12 cellular contexts compared by ENCODE assay signal in genomic region chr6:34383171-34383631, GRCh38. TPM values are rescaled to one million over a fixed set of nuclear protein-coding genes. Genes with fewer than 3 reads are reported as not detected.
DNase-seq lines count a peak whose midpoint lies in the region; ATAC-seq and TF ChIP-seq lines count a peak whose summit lies in the region.
"Had no signal": no experiment of that assay in that cellular context is flagged by ENCODE, and none has a peak within 500 bp of the region (broad histone marks: within the 10 kb centered on the region; RNA-seq: fewer than 3 reads in every experiment).

No MANE protein-coding gene starts in this region.

- H3K27ac ChIP-seq in colonic mucosa (peak overlapping the region; percentile 21), vagina (peak overlapping the region; percentile 33)
- H3K27ac ChIP-seq in CD4-positive, alpha-beta memory T cell (ENCODE audit: low read depth, low read length): no peak overlapping the region

- no peaks in the 10 kb centered on the region for H3K27me3 Mint-ChIP-seq in naive B cell
- H3K27me3 Mint-ChIP-seq in CD4-positive, alpha-beta memory T cell: no peaks in the 10 kb centered on the region

- H3K4me3 Mint-ChIP-seq in naive B cell: peak overlapping the region in 1 of 8 donors; percentile 1
- H3K4me3 Mint-ChIP-seq in CD4-positive, alpha-beta memory T cell: no peak overlapping the region

- ATAC-seq in left ventricle myocardium superior: peak; percentile 34
- ATAC-seq in Right ventricle myocardium inferior: no peak
- ATAC-seq in naive B cell (ENCODE audit: low read depth in 2 of 2): no peak
- no peak for ATAC-seq in HG03565 (IDR thresholded peaks at IDR 0.05; ENCODE audit: unreplicated experiment)
- no peak for ATAC-seq in GM18909 (IDR thresholded peaks at IDR 0.05; ENCODE audit: poor library complexity, unreplicated experiment)
- ATAC-seq: SK-N-SH treated with all-trans-retinoic acid at 6 μM for 48 hours had no signal

- CTCF ChIA-PET in CD4-positive, alpha-beta memory T cell (lab: Charles Lee; ENCODE audit: partially characterized antibody): interaction anchor here (1.2 kb wide), 1 partner anchor 10 kb away, joined by 3 read pairs; the partner anchor contains the start of gene NUDT3

- peaks cover 30 to 67% (median 57%) of the 10 kb centered on the region in 3 donors for H3K4me1 Mint-ChIP-seq in naive B cell
- peaks cover 24 to 53% (median 33%) of the 10 kb centered on the region in 4 donors for H3K4me1 Mint-ChIP-seq in CD4-positive, alpha-beta memory T cell

- H3K9me3 ChIP-seq in colonic mucosa (no peaks in the 10 kb centered on the region), vagina (no peaks in the 10 kb centered on the region)
- H3K9me3 ChIP-seq in CD4-positive, alpha-beta memory T cell (ENCODE audit: control insufficient read depth in 1 of 2, low read length in 2 of 2): no peaks in the 10 kb centered on the region
- H3K9me3 ChIP-seq: upper lobe of left lung had no signal

- DNase-seq in left ventricle myocardium superior (no peak), Right ventricle myocardium inferior (ENCODE audit: missing footprints) (no peak), colonic mucosa (no peak), naive B cell (no peak), vagina (ENCODE audit: extremely low spot score in 2 of 2) (no peak)
- DNase-seq in CD4-positive, alpha-beta memory T cell: no peak
- DNase-seq: glutamatergic neuron; stimulated activated CD4-positive, alpha-beta T cell treated with anti-CD3 and anti-CD28 coated beads, Interleukin-4, amount 100 ng/mL, for 24 hours; upper lobe of left lung had no signal

- H3K27me3 ChIP-seq in colonic mucosa (no peaks in the 10 kb centered on the region), vagina (no peaks in the 10 kb centered on the region)
- no peaks in the 10 kb centered on the region for H3K27me3 ChIP-seq in CD4-positive, alpha-beta memory T cell (ENCODE audit: insufficient read depth, low read length)
- H3K27me3 ChIP-seq: upper lobe of left lung had no signal

- POLR2A ChIA-PET in CD4-positive, alpha-beta memory T cell (lab: Charles Lee; ENCODE audit: partially characterized antibody): interaction anchor here (1.2 kb wide), 1 partner anchor 9 kb away, joined by 6 read pairs; no protein-coding TSS in a partner anchor

- no peak overlapping the region for H3K4me3 ChIP-seq in colonic mucosa
- H3K4me3 ChIP-seq in vagina: no peak overlapping the region
- no peak overlapping the region for H3K4me3 ChIP-seq in CD4-positive, alpha-beta memory T cell (ENCODE audit: low read length in 2 of 2)
- H3K4me3 ChIP-seq: upper lobe of left lung had no signal

- peak overlapping the region in 4 of 6 donors; percentile 31 to 72 (median 55) for H3K27ac Mint-ChIP-seq in naive B cell
- H3K27ac Mint-ChIP-seq in CD4-positive, alpha-beta memory T cell: peak overlapping the region in 3 of 7 donors; percentile 1 to 14 (median 2)

- H3K9me3 Mint-ChIP-seq in naive B cell: no peaks in the 10 kb centered on the region
- H3K9me3 Mint-ChIP-seq in CD4-positive, alpha-beta memory T cell: peaks cover 0 to 1% (median 0%) of the 10 kb centered on the region in 8 donors

- no peak overlapping the region for H3K9ac ChIP-seq in colonic mucosa (ENCODE audit: low read depth in 2 of 2, low read length in 2 of 2)

- no peak for TF ChIP-seq POLR2A in vagina (IDR thresholded peaks at IDR 0.05)

- no peaks in the 10 kb centered on the region for H3K36me3 Mint-ChIP-seq in naive B cell
- peaks cover 3 to 5% of the 10 kb centered on the region in 2 donors for H3K36me3 Mint-ChIP-seq in CD4-positive, alpha-beta memory T cell

- H3K4me1 ChIP-seq in colonic mucosa: no peaks in the 10 kb centered on the region
- H3K4me1 ChIP-seq in vagina: peaks cover 59% of the 10 kb centered on the region
- H3K4me1 ChIP-seq in CD4-positive, alpha-beta memory T cell (ENCODE audit: insufficient read depth, low read length): peaks cover 14% of the 10 kb centered on the region

- H3K36me3 ChIP-seq in colonic mucosa (no peaks in the 10 kb centered on the region), vagina (no peaks in the 10 kb centered on the region)
- no peaks in the 10 kb centered on the region for H3K36me3 ChIP-seq in CD4-positive, alpha-beta memory T cell (ENCODE audit: insufficient read depth, low read length)
- H3K36me3 ChIP-seq: upper lobe of left lung had no signal

- TF ChIP-seq CTCF in colonic mucosa (IDR thresholded peaks at IDR 0.05) (no peak), vagina (IDR thresholded peaks at IDR 0.05) (no peak)

- intact Hi-C loops in left ventricle myocardium superior (cut with micrococcal nuclease): no loop called here
- intact Hi-C loops in Right ventricle myocardium inferior (cut with DNase I): no loop called here
- intact Hi-C loops in colonic mucosa (cut with DNase I): no loop called here
- intact Hi-C loops in vagina (cut with DNase I): no loop called here
- intact Hi-C loops in CD4-positive, alpha-beta memory T cell (cut with micrococcal nuclease): no loop called here

RNA-seq across cellular contexts. Expression of gene NUDT3, which starts 9.3 kb away (rescaled TPM):
- total RNA-seq in left ventricle myocardium superior (59.3 TPM), Right ventricle myocardium inferior (47.6 TPM), colonic mucosa (10 to 100 TPM; 11.9 to 16.2 TPM), vagina (27.0 TPM)
- 10 to 100 TPM; 12.6 to 15.5 (median 14.0) TPM for polyA plus RNA-seq in naive B cell (ENCODE audit: low read depth in 6 of 6)
- 10 to 100 TPM; 25.9 TPM for total RNA-seq in CD4-positive, alpha-beta memory T cell
- polyA plus RNA-seq in CD4-positive, alpha-beta memory T cell: 10 to 100 TPM in 1 of 2 donors, 1 to 10 TPM in 1; 7.0 to 10.2 TPM

RNA-seq across cellular contexts. Expression of gene RPS10, which starts 42.7 kb away (rescaled TPM):
- total RNA-seq in left ventricle myocardium superior (604 TPM), Right ventricle myocardium inferior (718 TPM), colonic mucosa (1,000 to 10,000 TPM; 1,011 to 1,246 TPM), vagina (2,671 TPM)
- 1,000 to 10,000 TPM; 1,403 to 2,423 (median 1,715) TPM for polyA plus RNA-seq in naive B cell (ENCODE audit: low read depth in 6 of 6)
- total RNA-seq in CD4-positive, alpha-beta memory T cell: 1,000 to 10,000 TPM; 2,689 to 2,757 TPM
- polyA plus RNA-seq in CD4-positive, alpha-beta memory T cell: 1,000 to 10,000 TPM; 1,588 to 1,682 TPM
